Comparison of ENCODE assay signal across 8 cellular contexts in the genomic region with DNA sequence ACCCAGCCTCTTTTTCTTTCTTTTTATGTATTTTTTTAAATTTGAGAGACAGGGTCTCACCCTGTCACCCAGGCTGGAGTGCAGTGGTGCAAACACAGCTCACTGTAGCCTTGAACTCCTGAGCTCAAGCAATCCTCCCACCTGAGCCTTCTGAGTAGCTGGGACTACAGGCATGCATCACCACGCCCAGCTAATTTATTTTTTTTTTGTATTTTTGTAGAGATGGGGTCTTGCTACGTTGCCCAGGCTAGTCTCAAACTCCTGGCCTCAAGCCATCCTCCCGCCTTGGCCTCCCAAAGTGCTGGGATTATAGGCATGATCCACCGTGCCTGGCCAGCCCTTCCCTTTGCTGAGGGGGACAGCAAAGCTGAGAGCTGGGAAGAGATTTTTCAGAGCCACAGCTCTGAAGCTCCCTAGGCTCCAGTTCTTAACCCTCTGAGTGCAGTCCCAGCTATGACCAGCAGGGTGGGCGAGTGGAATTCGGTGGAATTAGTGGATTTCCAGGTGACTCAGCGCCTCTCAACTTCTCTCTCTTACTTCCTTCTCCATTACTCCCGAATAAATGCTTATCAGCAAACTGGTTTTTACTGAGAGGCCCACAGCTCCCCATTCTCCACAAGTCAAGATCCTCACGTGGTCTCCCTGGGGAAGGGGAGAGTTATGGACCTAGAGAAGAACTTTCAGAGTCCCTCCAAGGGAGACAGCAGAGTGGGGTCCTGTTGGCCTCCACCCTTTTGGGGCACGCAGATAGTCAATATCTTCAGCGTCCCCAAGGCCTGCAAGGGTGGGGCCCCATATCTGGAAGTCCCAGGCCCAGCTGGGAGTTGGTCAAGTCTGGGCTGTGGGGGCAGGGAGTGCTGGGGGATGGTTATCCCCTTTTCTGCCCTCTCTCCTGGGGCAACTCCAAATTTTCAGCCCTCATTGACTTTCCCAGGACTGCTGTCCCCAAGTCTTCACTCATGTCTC. TPM values are rescaled to one million over a fixed set of nuclear protein-coding genes. Genes with fewer than 3 reads are reported as not detected.
DNase-seq lines count a peak whose midpoint lies in the region; ATAC-seq, FAIRE-seq and TF ChIP-seq lines count a peak whose summit lies in the region.

No MANE protein-coding gene starts in this region.

- H3K9ac ChIP-seq in K562 (ENCODE audit: insufficient read depth in 1 of 2, low read depth in 2 of 2, low read length in 2 of 2) = peak overlapping the region; percentile 96 to 99

- DNase-seq in NCI-H1694 treated with DMSO at 0.1 percent for 48 hours (lab: John Stamatoyannopoulos, UW) = peak; percentile 76
- peak; percentile 67 for DNase-seq in T1000 (lab: John Stamatoyannopoulos, UW)
- peak; percentile 51 to 95 (median 69) for DNase-seq in K562 (ENCODE audit: extremely low read depth in 1 of 4, low spot score in 3 of 4)
- DNase-seq in hypothalamus (lab: John Stamatoyannopoulos, UW) = peak in 46 of 51 donors; percentile 2 to 75 (median 44)
- peak; percentile 94 for DNase-seq in sciatic nerve (ENCODE audit: low spot score)

- peak; percentile 95 for TF ChIP-seq EP300 in K562 (IDR thresholded peaks at IDR 0.05; ENCODE audit: low read length)

- no peaks in the 10 kb centered on the region for H3K27me3 ChIP-seq in K562 (ENCODE audit: control insufficient read depth in 2 of 2, insufficient read depth in 2 of 2, low read length in 2 of 2)

- H3K4me1 ChIP-seq in K562 (replicated peaks in 1 of 2; ENCODE audit: control insufficient read depth in 2 of 2, insufficient read depth in 2 of 2, low read length in 2 of 2) = peaks cover 23 to 58% of the 10 kb centered on the region in 2 experiments; a peak in 4 of 5 replicates

- peaks cover 21% of the 10 kb centered on the region for H3K36me3 ChIP-seq in K562 (ENCODE audit: control insufficient read depth, insufficient read depth, low read length)

- TF ChIP-seq CTCF in GM12872 (IDR thresholded peaks at IDR 0.05; ENCODE audit: insufficient read depth, low read depth, low read length) (peak; percentile 89), K562 (IDR thresholded peaks at IDR 0.05 in 2 of 3, conservative IDR thresholded peaks at IDR 0.05 in 1 of 3; ENCODE audit: insufficient read depth in 2 of 3, low read depth in 1 of 3, low read length in 3 of 3) (peak; percentile 85 to 91 (median 91))

- H3K79me2 ChIP-seq in K562 (ENCODE audit: control insufficient read depth, insufficient read depth, low read length) = peaks cover 65% of the 10 kb centered on the region

- peak; percentile 95 for FAIRE-seq in K562 (lab: Jason Lieb, UNC)

- peak; percentile 68 for ATAC-seq in K562
- ATAC-seq in sciatic nerve = peak; percentile 20
- no peak for ATAC-seq in HG03460 (IDR thresholded peaks at IDR 0.05; ENCODE audit: unreplicated experiment)
- no peak for ATAC-seq in GM19324 (IDR thresholded peaks at IDR 0.05; ENCODE audit: low FRiP score, unreplicated experiment)

- peak overlapping the region; percentile 96 for H3K27ac ChIP-seq in K562 (ENCODE audit: extremely low read depth, low read depth, low read length)

- intact Hi-C loops in K562 (cut with micrococcal nuclease) (loop anchor here (1.0 to 2.0 kb wide), 2 partner anchors 64 to 134 kb away; no protein-coding TSS in a partner anchor), sciatic nerve (cut with DNase I) (no loop called here)

- peaks cover 7% of the 10 kb centered on the region for H4K20me1 ChIP-seq in K562 (replicated peaks; ENCODE audit: control insufficient read depth, insufficient read depth, low read length)

- in situ Hi-C loops in K562 (cut with MboI) = no loop called here

- POLR2A ChIA-PET in K562 (lab: Yijun Ruan, JAX) = interaction anchor here (0.6 to 4.0 kb wide), 29 partner anchors 10 to 962 kb away, joined by 3 to 43 read pairs (median 4); a partner anchor contains a TSS

- CTCF ChIA-PET in K562 (lab: Yijun Ruan, JAX; ENCODE audit: low intra/inter-chr PET ratio) = interaction anchor here (0.6 to 1.9 kb wide), 8 partner anchors 134 to 1418 kb away, joined by 3 to 12 read pairs (median 4); no protein-coding TSS in a partner anchor

- peak overlapping the region; percentile 91 for H3K4me2 ChIP-seq in K562 (ENCODE audit: insufficient read depth, low read length)

- H2AFZ ChIP-seq in K562 (ENCODE audit: low read depth, low read length) = peak overlapping the region; percentile 61; the same call in 1 of the 2 replicates

- peak; percentile 74 to 83 for TF ChIP-seq RAD21 in K562 (CRISPR knock-in tag; conservative IDR thresholded peaks at IDR 0.05 in 1 of 2, IDR thresholded peaks at IDR 0.05 in 1 of 2)

- no peaks in the 10 kb centered on the region; the same call in 1 of the 2 replicates for H3K9me3 ChIP-seq in K562 (replicated peaks; ENCODE audit: control insufficient read depth, insufficient read depth, low read depth, low read length)

- 0% methylated on average over 11 of the region's 11 CpGs for WGBS in K562 (ENCODE audit: insufficient coverage, low coverage, missing lambda C conversion rate)

- peak overlapping the region; percentile 91 for H3K4me3 ChIP-seq in K562

- no TSS peak for BruUV-seq in K562 (replicated peaks; lab: Mats Ljungman, UMichigan)

- TF ChIP-seq POLR2A in K562 (conservative IDR thresholded peaks at IDR 0.05) = 0 out of 2 replicates have a peak, but pooled peaks have one; percentile 41

- H3K9me1 ChIP-seq in K562 (ENCODE audit: control insufficient read depth, insufficient read depth, low read length) = peaks cover 4% of the 10 kb centered on the region

RNA-seq across cellular contexts. Expression of a gene that starts 1.2 kb away (rescaled TPM):
- total RNA-seq in K562 (2011; cell fraction: chromatin; rRNA removed; ENCODE audit: low replicate concordance) = 26.9 and 65.0 TPM in 2 replicates
- total RNA-seq in K562 (2011; cell fraction: nucleolus; rRNA removed) = 107 and 125 TPM in 2 replicates
- total RNA-seq in K562 (2011; cell fraction: nucleoplasm; rRNA removed) = 74.7 and 75.7 TPM in 2 replicates
- total RNA-seq in K562 (2014; rRNA removed) = 749 and 813 TPM in 2 replicates
- total RNA-seq in K562 (2014; rRNA removed; fragmentation: Illumina TruSeq; extraction: Trizol) = 110 and 229 TPM in 2 replicates
- 331 and 332 TPM in 2 replicates for total RNA-seq in K562 (2015; rRNA removed; fragmentation: Illumina TruSeq; extraction: Trizol)
- 457 and 476 TPM in 2 replicates for total RNA-seq in K562 (2021)
- polyA plus RNA-seq in K562 (2011; rRNA removed) = 368 and 461 TPM in 2 replicates
- 836 and 2,229 TPM in 2 replicates for polyA plus RNA-seq in K562 (2011; cell fraction: cytosol; rRNA removed)
- 252 and 288 TPM in 2 replicates for polyA plus RNA-seq in K562 (2011; cell fraction: nucleus; rRNA removed)
- polyA plus RNA-seq in K562 (2012) = 416 and 585 TPM in 2 replicates
- polyA plus RNA-seq in K562 (2014; fragmentation: Illumina TruSeq; extraction: Trizol) = 260 and 428 TPM in 2 replicates
- polyA plus RNA-seq in K562 (2014; fragmentation: Nextera tagmentation; extraction: Ambion mirVana) = 100 to 1,000 TPM in 1 of 2 experiments, 10 to 100 TPM in 1; 81.1 to 184 TPM
- polyA plus RNA-seq in K562 (2014; rRNA removed) = 634 and 677 TPM in 2 replicates
- 85.4 and 138 TPM in 2 replicates for polyA minus RNA-seq in K562 (2011; rRNA and poly(A)+ RNA removed)
- polyA minus RNA-seq in K562 (2011; cell fraction: cytosol; rRNA and poly(A)+ RNA removed) = 198 and 225 TPM in 2 replicates
- 34.6 and 38.7 TPM in 2 replicates for polyA minus RNA-seq in K562 (2011; cell fraction: nucleus; rRNA and poly(A)+ RNA removed)
- total RNA-seq in sciatic nerve = 83.8 TPM

RNA-seq across cellular contexts. Expression of a gene that starts 2.5 kb away (rescaled TPM):
- total RNA-seq in K562 (2011; cell fraction: chromatin; rRNA removed; ENCODE audit: low replicate concordance) = 5.7 and 11.0 TPM in 2 replicates
- 3.8 and 4.5 TPM in 2 replicates for total RNA-seq in K562 (2011; cell fraction: nucleolus; rRNA removed)
- total RNA-seq in K562 (2011; cell fraction: nucleoplasm; rRNA removed) = 5.3 and 6.9 TPM in 2 replicates
- total RNA-seq in K562 (2014; rRNA removed) = 0.86 and 2.0 TPM in 2 replicates
- total RNA-seq in K562 (2014; rRNA removed; fragmentation: Illumina TruSeq; extraction: Trizol) = 0.16 and 0.47 TPM in 2 replicates
- 0.83 and 1.3 TPM in 2 replicates for total RNA-seq in K562 (2015; rRNA removed; fragmentation: Illumina TruSeq; extraction: Trizol)
- total RNA-seq in K562 (2021) = 1.5 and 1.6 TPM in 2 replicates
- 1.2 and 1.3 TPM in 2 replicates for polyA plus RNA-seq in K562 (2011; rRNA removed)
- polyA plus RNA-seq in K562 (2011; cell fraction: cytosol; rRNA removed) = 0.94 and 1.8 TPM in 2 replicates
- polyA plus RNA-seq in K562 (2011; cell fraction: nucleus; rRNA removed) = 2.6 and 3.5 TPM in 2 replicates
- polyA plus RNA-seq in K562 (2012) = 1.7 and 1.9 TPM in 2 replicates
- 0.51 and 0.70 TPM in 2 replicates for polyA plus RNA-seq in K562 (2014; fragmentation: Illumina TruSeq; extraction: Trizol)
- polyA plus RNA-seq in K562 (2014; fragmentation: Nextera tagmentation; extraction: Ambion mirVana) = under 1 TPM; 0.01 to 0.10 TPM
- 1.2 and 1.3 TPM in 2 replicates for polyA plus RNA-seq in K562 (2014; rRNA removed)
- polyA minus RNA-seq in K562 (2011; rRNA and poly(A)+ RNA removed) = 1.1 and 1.5 TPM in 2 replicates
- 0.38 and 0.46 TPM in 2 replicates for polyA minus RNA-seq in K562 (2011; cell fraction: cytosol; rRNA and poly(A)+ RNA removed)
- polyA minus RNA-seq in K562 (2011; cell fraction: nucleus; rRNA and poly(A)+ RNA removed) = 0.81 and 1.4 TPM in 2 replicates
- total RNA-seq in sciatic nerve = 20.9 TPM

RNA-seq across cellular contexts. Expression of a gene that starts 20.2 kb away (rescaled TPM):
- total RNA-seq in K562 (2011; cell fraction: chromatin; rRNA removed; ENCODE audit: low replicate concordance) = 16.7 and 27.2 TPM in 2 replicates
- total RNA-seq in K562 (2011; cell fraction: nucleolus; rRNA removed) = 20.4 and 20.7 TPM in 2 replicates
- 24.9 and 26.9 TPM in 2 replicates for total RNA-seq in K562 (2011; cell fraction: nucleoplasm; rRNA removed)
- 17.5 and 19.3 TPM in 2 replicates for total RNA-seq in K562 (2014; rRNA removed)
- 16.1 and 17.2 TPM in 2 replicates for total RNA-seq in K562 (2014; rRNA removed; fragmentation: Illumina TruSeq; extraction: Trizol)
- total RNA-seq in K562 (2015; rRNA removed; fragmentation: Illumina TruSeq; extraction: Trizol) = 21.6 and 27.7 TPM in 2 replicates
- total RNA-seq in K562 (2021) = 28.9 and 31.4 TPM in 2 replicates
- 17.6 and 18.9 TPM in 2 replicates for polyA plus RNA-seq in K562 (2011; rRNA removed)
- polyA plus RNA-seq in K562 (2011; cell fraction: cytosol; rRNA removed) = 19.3 and 35.5 TPM in 2 replicates
- 17.8 and 23.4 TPM in 2 replicates for polyA plus RNA-seq in K562 (2011; cell fraction: nucleus; rRNA removed)
- 20.7 and 22.0 TPM in 2 replicates for polyA plus RNA-seq in K562 (2012)
- 15.1 and 18.6 TPM in 2 replicates for polyA plus RNA-seq in K562 (2014; fragmentation: Illumina TruSeq; extraction: Trizol)
- polyA plus RNA-seq in K562 (2014; fragmentation: Nextera tagmentation; extraction: Ambion mirVana) = 1 to 10 TPM; 5.4 to 5.9 TPM
- 18.1 and 18.5 TPM in 2 replicates for polyA plus RNA-seq in K562 (2014; rRNA removed)
- 18.4 and 23.4 TPM in 2 replicates for polyA minus RNA-seq in K562 (2011; rRNA and poly(A)+ RNA removed)
- polyA minus RNA-seq in K562 (2011; cell fraction: cytosol; rRNA and poly(A)+ RNA removed) = 24.3 and 28.9 TPM in 2 replicates
- 8.1 and 13.9 TPM in 2 replicates for polyA minus RNA-seq in K562 (2011; cell fraction: nucleus; rRNA and poly(A)+ RNA removed)
- total RNA-seq in sciatic nerve = 47.2 TPM

RNA-seq across cellular contexts. Expression of a gene that starts 38.5 kb away (rescaled TPM):
- 3.1 and 8.3 TPM in 2 replicates for total RNA-seq in K562 (2011; cell fraction: chromatin; rRNA removed; ENCODE audit: low replicate concordance)
- 10.3 and 11.0 TPM in 2 replicates for total RNA-seq in K562 (2011; cell fraction: nucleolus; rRNA removed)
- total RNA-seq in K562 (2011; cell fraction: nucleoplasm; rRNA removed) = 7.5 and 8.9 TPM in 2 replicates
- total RNA-seq in K562 (2014; rRNA removed) (8.1 and 10.9 TPM in 2 replicates), K562 (2014; rRNA removed; fragmentation: Illumina TruSeq; extraction: Trizol) (2.1 and 2.8 TPM in 2 replicates), K562 (2015; rRNA removed; fragmentation: Illumina TruSeq; extraction: Trizol) (4.9 and 5.5 TPM in 2 replicates), K562 (2021) (8.7 and 8.9 TPM in 2 replicates), sciatic nerve (18.0 TPM)
- polyA plus RNA-seq in K562 (2011; rRNA removed) (6.1 and 6.8 TPM in 2 replicates), K562 (2014; fragmentation: Illumina TruSeq; extraction: Trizol) (2.3 and 5.0 TPM in 2 replicates), K562 (2014; fragmentation: Nextera tagmentation; extraction: Ambion mirVana) (under 1 TPM; 0.15 to 0.85 TPM), K562 (2014; rRNA removed) (6.7 TPM in 2 replicates)
- polyA plus RNA-seq in K562 (2011; cell fraction: cytosol; rRNA removed) = 7.4 and 18.7 TPM in 2 replicates
- 5.6 and 9.1 TPM in 2 replicates for polyA plus RNA-seq in K562 (2011; cell fraction: nucleus; rRNA removed)
- 6.7 and 8.9 TPM in 2 replicates for polyA plus RNA-seq in K562 (2012)
- 1.9 and 2.1 TPM in 2 replicates for polyA minus RNA-seq in K562 (2011; rRNA and poly(A)+ RNA removed)
- 3.5 and 4.5 TPM in 2 replicates for polyA minus RNA-seq in K562 (2011; cell fraction: cytosol; rRNA and poly(A)+ RNA removed)
- polyA minus RNA-seq in K562 (2011; cell fraction: nucleus; rRNA and poly(A)+ RNA removed) = 1.8 and 3.6 TPM in 2 replicates

RNA-seq across cellular contexts. Expression of a gene that starts 51.2 kb away (rescaled TPM):
- 1.8 and 4.5 TPM in 2 replicates for total RNA-seq in K562 (2011; cell fraction: chromatin; rRNA removed; ENCODE audit: low replicate concordance)
- 2.7 and 2.8 TPM in 2 replicates for total RNA-seq in K562 (2011; cell fraction: nucleolus; rRNA removed)
- 2.1 and 2.2 TPM in 2 replicates for total RNA-seq in K562 (2011; cell fraction: nucleoplasm; rRNA removed)
- total RNA-seq in K562 (2014; rRNA removed) (2.8 and 3.8 TPM in 2 replicates), K562 (2014; rRNA removed; fragmentation: Illumina TruSeq; extraction: Trizol) (0.61 and 0.65 TPM in 2 replicates), K562 (2015; rRNA removed; fragmentation: Illumina TruSeq; extraction: Trizol) (1.8 and 2.0 TPM in 2 replicates), K562 (2021) (2.9 and 3.5 TPM in 2 replicates), sciatic nerve (801 TPM)
- polyA plus RNA-seq in K562 (2011; rRNA removed) (1.5 and 1.7 TPM in 2 replicates), K562 (2014; fragmentation: Illumina TruSeq; extraction: Trizol) (1.3 and 2.1 TPM in 2 replicates), K562 (2014; fragmentation: Nextera tagmentation; extraction: Ambion mirVana) (not detected), K562 (2014; rRNA removed) (1.4 and 1.7 TPM in 2 replicates)
- polyA plus RNA-seq in K562 (2011; cell fraction: cytosol; rRNA removed) = 1.4 and 1.7 TPM in 2 replicates
- polyA plus RNA-seq in K562 (2011; cell fraction: nucleus; rRNA removed) = 1.0 and 1.8 TPM in 2 replicates
- polyA plus RNA-seq in K562 (2012) = 2.5 and 4.5 TPM in 2 replicates
- polyA minus RNA-seq in K562 (2011; rRNA and poly(A)+ RNA removed) = 1.4 and 1.5 TPM in 2 replicates
- 2.1 and 2.8 TPM in 2 replicates for polyA minus RNA-seq in K562 (2011; cell fraction: cytosol; rRNA and poly(A)+ RNA removed)
- polyA minus RNA-seq in K562 (2011; cell fraction: nucleus; rRNA and poly(A)+ RNA removed) = 0.54 and 1.00 TPM in 2 replicates

Comparison
In these comparisons a context has a peak if more than half of its experiments do, and no peak if none do; other contexts are left out.
1. ATAC-seq: peak in K562 (single experiment) and sciatic nerve (single experiment); none in HG03460 (single experiment) and GM19324 (single experiment).
2. Peak in every context shown above with its lines, with median percentiles within 50 percentile points of each other: DNase-seq.